8 cellular contexts compared by ENCODE assay signal in the genomic region with DNA sequence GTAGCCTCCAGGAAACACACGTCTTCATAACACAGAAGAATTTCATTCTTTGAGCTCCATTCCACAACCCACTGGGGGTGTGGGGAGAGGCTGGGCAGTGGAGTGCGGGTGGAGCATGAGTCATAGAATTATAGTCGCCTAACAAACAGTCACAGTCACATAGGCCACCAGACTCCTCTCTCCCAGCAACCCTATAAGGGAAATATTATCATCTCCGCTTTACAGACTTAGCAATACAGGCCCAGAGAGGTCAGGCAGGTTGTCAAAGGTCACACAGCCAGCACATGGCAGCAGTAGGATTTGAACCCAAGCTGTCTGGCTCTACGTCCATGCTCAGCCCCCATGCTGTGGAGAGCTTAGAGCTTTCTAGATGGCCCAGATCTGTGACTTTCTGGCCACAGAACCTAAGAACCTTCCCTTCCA. TPM values are rescaled to one million over a fixed set of nuclear protein-coding genes. Genes with fewer than 3 reads are reported as not detected.
DNase-seq lines count a peak whose midpoint lies in the region; ATAC-seq, FAIRE-seq and TF ChIP-seq lines count a peak whose summit lies in the region.

No MANE protein-coding gene starts in this region.

- TF ChIP-seq POLR2A in A549 (IDR thresholded peaks at IDR 0.05; ENCODE audit: low read length) (no peak), adrenal gland (IDR thresholded peaks at IDR 0.05) (no peak)

- H3K27ac ChIP-seq in A549 (peak overlapping the region; percentile 46 to 82), HEK293 (ENCODE audit: extremely low read depth, low read depth, low read length) (no peak overlapping the region), adrenal gland (peak overlapping the region in 2 of 5 donors; percentile 6 to 49)

- H3K36me3 ChIP-seq in HEK293 (ENCODE audit: control insufficient read depth in 2 of 2, insufficient read depth in 1 of 2, low read length in 2 of 2) (no peaks in the 10 kb centered on the region), adrenal gland (replicated peaks in 1 of 2) (no peaks in the 10 kb centered on the region), mucosa of stomach (ENCODE audit: control insufficient read depth, insufficient read depth, low read length) (no peaks in the 10 kb centered on the region)

- in situ Hi-C loops in GM13976 (cut with MboI; ENCODE audit: low sequenced_read_pairs, unreplicated experiment), result no loop called here

- CTCF ChIA-PET in A549 (lab: Yijun Ruan, JAX), result interaction anchor here (0.6 to 2.1 kb wide), 5 partner anchors 9 to 201 kb away, joined by 3 to 5 read pairs (median 3); no protein-coding TSS in a partner anchor
- CTCF ChIA-PET in HEK293 (lab: Yijun Ruan, JAX), result interaction anchor here (0.6 to 1.5 kb wide), 6 partner anchors 10 to 334 kb away, joined by 3 to 5 read pairs (median 3); no protein-coding TSS in a partner anchor

- WGBS in A549 (ENCODE audit: missing lambda C conversion rate), result 34% methylated on average over 5 of the region's 5 CpGs
- 33 to 61% (median 45%) methylated on average over 4 to 5 of the region's 5 CpGs for WGBS in adrenal gland, 4 donors

- H3K4me3 ChIP-seq in A549 (no peak overlapping the region), HEK293 (ENCODE audit: low read depth, low read length) (no peak overlapping the region), adrenal gland (no peak overlapping the region), mucosa of stomach (ENCODE audit: low read length) (no peak overlapping the region)

- intact Hi-C loops in adrenal gland (cut with DNase I), result no loop called here

- no peak for TF ChIP-seq RAD21 in A549 (conservative IDR thresholded peaks at IDR 0.05 in 1 of 2, IDR thresholded peaks at IDR 0.05 in 1 of 2)

- H3K4me2 ChIP-seq in A549, result peak overlapping the region; percentile 51

- peak; percentile 57 to 65; a peak in 5 of 6 replicates for ATAC-seq in A549
- no peak for ATAC-seq in GM21786 (IDR thresholded peaks at IDR 0.05; ENCODE audit: unreplicated experiment)
- no peak for ATAC-seq in HG02870 (IDR thresholded peaks at IDR 0.05; ENCODE audit: unreplicated experiment)

- H3K9ac ChIP-seq in mucosa of stomach (ENCODE audit: low read length), result peak overlapping the region; percentile 5

- no peak for TF ChIP-seq EP300 in A549 (IDR thresholded peaks at IDR 0.05)

- no peak for FAIRE-seq in A549 (lab: Jason Lieb, UNC)

- POLR2A ChIA-PET in A549 (lab: Yijun Ruan, JAX), result interaction anchor here (1.4 to 1.8 kb wide), 2 partner anchors 11 to 43 kb away, joined by 4 to 8 read pairs; a partner anchor contains a TSS
- POLR2A ChIA-PET in HEK293 (lab: Yijun Ruan, JAX), result interaction anchor here (1.8 kb wide), 1 partner anchor 10 kb away, joined by 8 read pairs; a partner anchor contains a TSS

- peaks cover 31% of the 10 kb centered on the region for H3K4me1 ChIP-seq in A549
- peaks cover 5% of the 10 kb centered on the region; the same call in 1 of the 2 replicates for H3K4me1 ChIP-seq in HEK293 (ENCODE audit: control insufficient read depth, insufficient read depth, low read length)
- H3K4me1 ChIP-seq in adrenal gland (replicated peaks in 1 of 2), result peaks cover 0 to 10% of the 10 kb centered on the region in 2 donors
- H3K4me1 ChIP-seq in mucosa of stomach (ENCODE audit: control insufficient read depth, insufficient read depth, low read length), result peaks cover 14% of the 10 kb centered on the region

- H3K9me3 ChIP-seq in A549, result no peaks in the 10 kb centered on the region
- no peaks in the 10 kb centered on the region for H3K9me3 ChIP-seq in HEK293 (ENCODE audit: control insufficient read depth, insufficient read depth, low read depth, low read length)
- H3K9me3 ChIP-seq in adrenal gland (replicated peaks in 1 of 3), result no peaks in the 10 kb centered on the region
- no peaks in the 10 kb centered on the region for H3K9me3 ChIP-seq in mucosa of stomach (ENCODE audit: control insufficient read depth, low read length)

- H3K27me3 ChIP-seq in adrenal gland (no peaks in the 10 kb centered on the region), mucosa of stomach (ENCODE audit: control insufficient read depth, insufficient read depth, low read length) (no peaks in the 10 kb centered on the region)

- no peak for TF ChIP-seq CTCF in A549 (IDR thresholded peaks at IDR 0.05)
- no peak for TF ChIP-seq CTCF in HEK293 (tag by site-specific recombination; IDR thresholded peaks at IDR 0.05)
- TF ChIP-seq CTCF in adrenal gland (IDR thresholded peaks at IDR 0.05), result no peak
- no peak for TF ChIP-seq CTCF in GM13976 (IDR thresholded peaks at IDR 0.05; ENCODE audit: borderline replicate concordance, control extremely low read depth, extremely low read depth, insufficient read depth, missing control alignments)

- peak in 1 of 2 experiments; percentile 39 for DNase-seq in A549 (ENCODE audit: low read depth in 1 of 2, low spot score in 1 of 2)
- peak in 5 of 7 donors; percentile 26 to 67 (median 39) for DNase-seq in adrenal gland
- no peak for DNase-seq in ecto neural progenitor cell (ENCODE audit: low spot score)
- DNase-seq in GM13976 (ENCODE audit: low spot score), result no peak

TF ChIP-seq in A549, 52 proteins besides CTCF, POLR2A, EP300 and RAD21:
- TF ChIP-seq HOXB13 (CRISPR knock-in tag; IDR thresholded peaks at IDR 0.05; ENCODE audit: low read depth), result no peak
- TF ChIP-seq, protein P1, sequence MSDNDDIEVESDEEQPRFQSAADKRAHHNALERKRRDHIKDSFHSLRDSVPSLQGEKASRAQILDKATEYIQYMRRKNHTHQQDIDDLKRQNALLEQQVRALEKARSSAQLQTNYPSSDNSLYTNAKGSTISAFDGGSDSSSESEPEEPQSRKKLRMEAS (IDR thresholded peaks at IDR 0.05), result peak; percentile 29; the same call in 1 of the 2 replicates
- TF ChIP-seq ZFP36 (IDR thresholded peaks at IDR 0.05; ENCODE audit: borderline replicate concordance, partially characterized antibody), result peak; percentile 83
- TF ChIP-seq JUN (IDR thresholded peaks at IDR 0.05), result peak in 1 of 2 experiments; percentile 32; a peak in 1 of 5 replicates
- peak; percentile 76; the same call in 1 of the 2 replicates for TF ChIP-seq KDM1A (IDR thresholded peaks at IDR 0.05; ENCODE audit: low read depth)
- no peak for TF ChIP-seq FOSL2 (IDR thresholded peaks at IDR 0.05)
- peak; percentile 77 for TF ChIP-seq FOSL2 (CRISPR knock-in tag; IDR thresholded peaks at IDR 0.05)

TF ChIP-seq in HEK293, 187 proteins besides CTCF, POLR2A, EP300 and RAD21:
- TF ChIP-seq, protein P2, sequence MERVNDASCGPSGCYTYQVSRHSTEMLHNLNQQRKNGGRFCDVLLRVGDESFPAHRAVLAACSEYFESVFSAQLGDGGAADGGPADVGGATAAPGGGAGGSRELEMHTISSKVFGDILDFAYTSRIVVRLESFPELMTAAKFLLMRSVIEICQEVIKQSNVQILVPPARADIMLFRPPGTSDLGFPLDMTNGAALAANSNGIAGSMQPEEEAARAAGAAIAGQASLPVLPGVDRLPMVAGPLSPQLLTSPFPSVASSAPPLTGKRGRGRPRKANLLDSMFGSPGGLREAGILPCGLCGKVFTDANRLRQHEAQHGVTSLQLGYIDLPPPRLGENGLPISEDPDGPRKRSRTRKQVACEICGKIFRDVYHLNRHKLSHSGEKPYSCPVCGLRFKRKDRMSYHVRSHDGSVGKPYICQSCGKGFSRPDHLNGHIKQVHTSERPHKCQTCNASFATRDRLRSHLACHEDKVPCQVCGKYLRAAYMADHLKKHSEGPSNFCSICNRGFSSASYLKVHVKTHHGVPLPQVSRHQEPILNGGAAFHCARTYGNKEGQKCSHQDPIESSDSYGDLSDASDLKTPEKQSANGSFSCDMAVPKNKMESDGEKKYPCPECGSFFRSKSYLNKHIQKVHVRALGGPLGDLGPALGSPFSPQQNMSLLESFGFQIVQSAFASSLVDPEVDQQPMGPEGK (tag by site-specific recombination; IDR thresholded peaks at IDR 0.05), result 0 out of 2 replicates have a peak, but pooled peaks have one; percentile 32
- TF ChIP-seq ZBTB48 (tag by site-specific recombination; IDR thresholded peaks at IDR 0.05), result no peak
- peak; percentile 93; the same call in 1 of the 2 replicates for TF ChIP-seq ZNF768 (tag by site-specific recombination; IDR thresholded peaks at IDR 0.05)
- TF ChIP-seq, protein P3, sequence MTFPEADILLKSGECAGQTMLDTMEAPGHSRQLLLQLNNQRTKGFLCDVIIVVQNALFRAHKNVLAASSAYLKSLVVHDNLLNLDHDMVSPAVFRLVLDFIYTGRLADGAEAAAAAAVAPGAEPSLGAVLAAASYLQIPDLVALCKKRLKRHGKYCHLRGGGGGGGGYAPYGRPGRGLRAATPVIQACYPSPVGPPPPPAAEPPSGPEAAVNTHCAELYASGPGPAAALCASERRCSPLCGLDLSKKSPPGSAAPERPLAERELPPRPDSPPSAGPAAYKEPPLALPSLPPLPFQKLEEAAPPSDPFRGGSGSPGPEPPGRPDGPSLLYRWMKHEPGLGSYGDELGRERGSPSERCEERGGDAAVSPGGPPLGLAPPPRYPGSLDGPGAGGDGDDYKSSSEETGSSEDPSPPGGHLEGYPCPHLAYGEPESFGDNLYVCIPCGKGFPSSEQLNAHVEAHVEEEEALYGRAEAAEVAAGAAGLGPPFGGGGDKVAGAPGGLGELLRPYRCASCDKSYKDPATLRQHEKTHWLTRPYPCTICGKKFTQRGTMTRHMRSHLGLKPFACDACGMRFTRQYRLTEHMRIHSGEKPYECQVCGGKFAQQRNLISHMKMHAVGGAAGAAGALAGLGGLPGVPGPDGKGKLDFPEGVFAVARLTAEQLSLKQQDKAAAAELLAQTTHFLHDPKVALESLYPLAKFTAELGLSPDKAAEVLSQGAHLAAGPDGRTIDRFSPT (tag by site-specific recombination; IDR thresholded peaks at IDR 0.05), result 0 out of 2 replicates have a peak, but pooled peaks have one; percentile 26
- TF ChIP-seq ZFHX2 (tag by site-specific recombination; conservative IDR thresholded peaks at IDR 0.05), result peak; percentile 32; the same call in 1 of the 2 replicates
- no peak for TF ChIP-seq HOXD13 (CRISPR knock-in tag; IDR thresholded peaks at IDR 0.05; ENCODE audit: borderline replicate concordance)
- TF ChIP-seq ZSCAN30 (tag by site-specific recombination; IDR thresholded peaks at IDR 0.05), result peak; percentile 75; the same call in 1 of the 2 replicates
- TF ChIP-seq, protein P4, sequence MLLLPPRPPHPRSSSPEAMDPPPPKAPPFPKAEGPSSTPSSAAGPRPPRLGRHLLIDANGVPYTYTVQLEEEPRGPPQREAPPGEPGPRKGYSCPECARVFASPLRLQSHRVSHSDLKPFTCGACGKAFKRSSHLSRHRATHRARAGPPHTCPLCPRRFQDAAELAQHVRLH (tag by site-specific recombination; IDR thresholded peaks at IDR 0.05), result peak; percentile 71; the same call in 1 of the 2 replicates

RNA-seq across cellular contexts. Expression of a gene that starts 10.6 kb away (rescaled TPM):
- polyA plus RNA-seq in A549 (2011; rRNA removed) (197 and 216 TPM in 2 replicates), A549 (2017; fragmentation: RNase III; extraction: RNeasy Plus Mini Kit Qiagen cat#74134 plus additional on column Dnase treatment) (197 to 227 TPM (median 218 TPM) in 3 replicates), adrenal gland (10 to 100 TPM; 23.1 to 75.5 (median 35.2) TPM)
- 250 and 441 TPM in 2 replicates for polyA plus RNA-seq in A549 (2012; cell fraction: cytosol; rRNA removed)
- polyA plus RNA-seq in A549 (2012; cell fraction: nucleus; rRNA removed), result 173 and 229 TPM in 2 replicates
- 215 and 242 TPM in 2 replicates for polyA minus RNA-seq in A549 (2011; rRNA and poly(A)+ RNA removed)
- 10 to 100 TPM; 35.1 to 83.2 (median 60.7) TPM for total RNA-seq in adrenal gland

Comparison
In these comparisons a context has a peak if more than half of its experiments do, and no peak if none do; other contexts are left out.
1. ATAC-seq: peak in A549 (2 of 2); none in GM21786 (single experiment) and HG02870 (single experiment).
2. DNase-seq: peak in adrenal gland (5 of 7); none in ecto neural progenitor cell (single experiment) and GM13976 (single experiment).